In genomic region chr5:141681295-141681694, GRCh38 we compare ENCODE assay signal across 6 cellular contexts. TPM values are rescaled to one million over a fixed set of nuclear protein-coding genes. Genes with fewer than 3 reads are reported as not detected.
A peak's percentile ranks its signal among the peaks of the same experiment; 100 is the strongest.
DNase-seq lines count a peak whose midpoint lies in the region; TF ChIP-seq lines count a peak whose summit lies in the region.

No MANE protein-coding gene starts in this region.

- no peak for TF ChIP-seq EP300 in transverse colon (IDR thresholded peaks at IDR 0.05; ENCODE audit: low read depth)

- H3K36me3 Mint-ChIP-seq in activated naive CD4-positive, alpha-beta T cell treated with anti-CD3 and anti-CD28 coated beads, Interleukin-2, amount 50 U/mL, for 24 hours, result no peaks in the 10 kb centered on the region

- H3K27me3 ChIP-seq in iPS DF 6.9 (ENCODE audit: control insufficient read depth, insufficient read depth, low read length) (no peaks in the 10 kb centered on the region), transverse colon (no peaks in the 10 kb centered on the region)

- in situ Hi-C loops in transverse colon (cut with MboI; ENCODE audit: low pct_ligation_motif_present in 1 of 4, low pct_unique_long_range_greater_than_20kb in 1 of 4, low sequenced_read_pairs in 3 of 4), result loop anchor here in 3 of 4 donors (25.0 kb wide), 1 partner anchor 456 kb away; no protein-coding TSS in a partner anchor

- no peak for TF ChIP-seq POLR2A in transverse colon (IDR thresholded peaks at IDR 0.05)

- H3K27me3 Mint-ChIP-seq in activated naive CD4-positive, alpha-beta T cell treated with anti-CD3 and anti-CD28 coated beads, Interleukin-2, amount 50 U/mL, for 24 hours, result no peaks in the 10 kb centered on the region

- peak overlapping the region; percentile 61; the same call in 1 of the 2 replicates for H3K4me3 ChIP-seq in iPS DF 6.9 (ENCODE audit: low read length)
- H3K4me3 ChIP-seq in transverse colon, result peak overlapping the region in 3 of 4 donors; percentile 47 to 76 (median 56)

- no CpG with 5 or more reads among the region's 2 CpGs for WGBS in iPS DF 6.9 (ENCODE audit: insufficient coverage, insufficient read length)
- 62 to 83% methylated on average over 2 of the region's 2 CpGs for WGBS in transverse colon (ENCODE audit: low coverage in 1 of 2), 2 donors

- H3K4me1 ChIP-seq in iPS DF 6.9 (ENCODE audit: control insufficient read depth, insufficient read depth, low read length) (peaks cover 9% of the 10 kb centered on the region), transverse colon (peaks cover 10 to 26% (median 22%) of the 10 kb centered on the region in 4 donors)

- H3K4me3 Mint-ChIP-seq in activated naive CD4-positive, alpha-beta T cell treated with anti-CD3 and anti-CD28 coated beads, Interleukin-2, amount 50 U/mL, for 24 hours, result peak overlapping the region; percentile 79

- H3K36me3 ChIP-seq in iPS DF 6.9 (ENCODE audit: control insufficient read depth, insufficient read depth, low read length), result peaks cover 3% of the 10 kb centered on the region; the same call in 1 of the 2 replicates
- no peaks in the 10 kb centered on the region for H3K36me3 ChIP-seq in transverse colon

- TF ChIP-seq CTCF in transverse colon (IDR thresholded peaks at IDR 0.05), result no peak

- H3K9me3 Mint-ChIP-seq in activated naive CD4-positive, alpha-beta T cell treated with anti-CD3 and anti-CD28 coated beads, Interleukin-2, amount 50 U/mL, for 24 hours, result no peaks in the 10 kb centered on the region

- intact Hi-C loops in transverse colon (cut with DNase I; ENCODE audit: low total_unique reads), result no loop called here

- H3K27ac ChIP-seq in iPS DF 6.9 (ENCODE audit: low read length) (no peak overlapping the region), transverse colon (peak overlapping the region; percentile 57 to 84 (median 78))

- no peak for DNase-seq in activated naive CD4-positive, alpha-beta T cell treated with anti-CD3 and anti-CD28 coated beads, Interleukin-2, amount 50 U/mL, for 16 hours
- DNase-seq in iPS DF 6.9 (ENCODE audit: low read depth, low spot score), result no peak
- DNase-seq in transverse colon, result no peak
- DNase-seq in C1 segment of cervical spinal cord (lab: John Stamatoyannopoulos, UW), result no peak
- no peak for DNase-seq in NOMO-1 treated with dmso at 0.1 percent for 144 hours (lab: John Stamatoyannopoulos, UW; ENCODE audit: unreplicated experiment)

- H3K9me3 ChIP-seq in iPS DF 6.9 (ENCODE audit: control insufficient read depth, insufficient read depth, low read length), result no peaks in the 10 kb centered on the region
- H3K9me3 ChIP-seq in transverse colon, result no peaks in the 10 kb centered on the region

- peak overlapping the region; percentile 84 for H3K27ac Mint-ChIP-seq in activated naive CD4-positive, alpha-beta T cell treated with anti-CD3 and anti-CD28 coated beads, Interleukin-2, amount 50 U/mL, for 24 hours

- peaks cover 24% of the 10 kb centered on the region for H3K4me1 Mint-ChIP-seq in activated naive CD4-positive, alpha-beta T cell treated with anti-CD3 and anti-CD28 coated beads, Interleukin-2, amount 50 U/mL, for 24 hours

RNA-seq across cellular contexts. Expression of gene ARAP3, which starts 0.7 kb away (rescaled TPM):
- total RNA-seq in transverse colon, result 1 to 10 TPM; 1.1 to 4.0 (median 3.3) TPM

RNA-seq across cellular contexts. Expression of gene FCHSD1, which starts 30.1 kb away (rescaled TPM):
- 10 to 100 TPM; 26.1 to 69.9 (median 43.1) TPM for total RNA-seq in transverse colon

RNA-seq across cellular contexts. Expression of gene RELL2, which starts 44.5 kb away (rescaled TPM):
- 10 to 100 TPM in 1 of 4 donors, 1 to 10 TPM in 3; 4.4 to 19.1 (median 7.5) TPM for total RNA-seq in transverse colon

RNA-seq across cellular contexts. Expression of gene HDAC3, which starts 44.6 kb away (rescaled TPM):
- 10 to 100 TPM; 12.7 to 45.1 (median 40.2) TPM for total RNA-seq in transverse colon
